ENCODE assay signal across 14 cellular contexts in genomic region chr3:30355622-30356021, GRCh38.
DNase-seq lines count a peak whose midpoint lies in the region; ATAC-seq, FAIRE-seq and TF ChIP-seq lines count a peak whose summit lies in the region.
"Had no signal": no experiment of that assay in that cellular context is flagged by ENCODE, and none has a peak within 500 bp of the region (broad histone marks: within the 10 kb centered on the region; RNA-seq: fewer than 3 reads in every experiment).

No MANE protein-coding gene starts in this region.

- CTCF ChIA-PET in PC-3 (lab: Charles Lee) = no interaction called here

- TF ChIP-seq CTCF in PC-3 (conservative IDR thresholded peaks at IDR 0.05; ENCODE audit: low read depth, low read length) (no peak), nephron progenitor cell (IDR thresholded peaks at IDR 0.05) (no peak)

- peak overlapping the region; percentile 13; the same call in 1 of the 2 replicates for H3K9ac ChIP-seq in PC-3 (ENCODE audit: low read length)

- POLR2A ChIA-PET in PC-3 (lab: Charles Lee; ENCODE audit: unreplicated experiment) = interaction anchor here (0.6 kb wide), 1 partner anchor 31 kb away, joined by 4 read pairs; no protein-coding TSS in a partner anchor

- H3K9me3 Mint-ChIP-seq in nephron progenitor cell = no peaks in the 10 kb centered on the region
- H3K9me3 Mint-ChIP-seq: CD8-positive, alpha-beta memory T cell had no signal

- H3K27ac ChIP-seq in PC-3 (ENCODE audit: low read length) = peak overlapping the region; percentile 69

- peak overlapping the region; percentile 23; the same call in 1 of the 2 replicates for H3K4me2 ChIP-seq in PC-3 (ENCODE audit: low read length)

- no peaks in the 10 kb centered on the region for H3K27me3 ChIP-seq in PC-3 (ENCODE audit: low read length)
- H3K27me3 ChIP-seq in HAP-1 (ENCODE audit: low read depth) = no peaks in the 10 kb centered on the region

- H4K20me1 ChIP-seq in PC-3 (ENCODE audit: low read length) = no peaks in the 10 kb centered on the region

- no peaks in the 10 kb centered on the region for H3K79me2 ChIP-seq in PC-3 (ENCODE audit: low read length)

- DNase-seq in ACHN = peak; percentile 80
- no peak for DNase-seq in GM12891 (ENCODE audit: insufficient read length, low spot score)
- DNase-seq in PC-3 = no peak
- DNase-seq in kidney tubule cell (ENCODE audit: low spot score) = peak; percentile 89
- DNase-seq in activated CD8-positive, alpha-beta memory T cell treated with anti-CD3 and anti-CD28 coated beads for 24 hours = no peak
- DNase-seq in HAP-1 (ENCODE audit: low spot score in 2 of 2) = no peak
- DNase-seq in NCI-H2171 (lab: John Stamatoyannopoulos, UW) = no peak
- no peak for DNase-seq in nephron progenitor cell
- DNase-seq: activated CD4-positive, alpha-beta T cell treated with anti-CD3 and anti-CD28 coated beads for 36 hours; activated gamma-delta T cell treated with Interleukin-2 at 50 U/mL for 16 hours had no signal

- intact Hi-C loops in PC-3 (cut with micrococcal nuclease) = loop anchor here (5.0 to 10.0 kb wide), 4 partner anchors 112 to 311 kb away; no protein-coding TSS in a partner anchor

- FAIRE-seq in GM12891 (lab: Jason Lieb, UNC) = peak; percentile 40
- FAIRE-seq: HTR-8/SVneo had no signal

- no peak overlapping the region for H3K4me3 Mint-ChIP-seq in nephron progenitor cell
- H3K4me3 Mint-ChIP-seq: activated CD4-positive, alpha-beta T cell treated with anti-CD3 and anti-CD28 coated beads for 36 hours had no signal

- no peaks in the 10 kb centered on the region for H3K36me3 ChIP-seq in PC-3 (ENCODE audit: low read depth, low read length)
- H3K36me3 ChIP-seq in HAP-1 (replicated peaks) = no peaks in the 10 kb centered on the region

- H3K9me3 ChIP-seq in PC-3 (ENCODE audit: low read length) (no peaks in the 10 kb centered on the region), HAP-1 (no peaks in the 10 kb centered on the region)

- no peak overlapping the region for H2AFZ ChIP-seq in PC-3 (ENCODE audit: low read length)

- in situ Hi-C loops in ACHN (cut with HindIII; ENCODE audit: low pct_ligation_motif_present, low pct_unique_long_range_greater_than_20kb, low sequenced_read_pairs) (no loop called here), HAP-1 (cut with MboI; ENCODE audit: low sequenced_read_pairs) (no loop called here)

- H3K4me3 ChIP-seq in PC-3 (ENCODE audit: low read length) (no peak overlapping the region), HAP-1 (no peak overlapping the region)
- H3K4me3 ChIP-seq: skin epidermis had no signal

- H3K4me1 ChIP-seq in PC-3 (ENCODE audit: insufficient read depth, low read length) (peaks cover 84% of the 10 kb centered on the region), HAP-1 (peaks cover 49% of the 10 kb centered on the region)

- H3F3A ChIP-seq in PC-3 (ENCODE audit: low read length, unreplicated experiment) = peaks cover 25% of the 10 kb centered on the region

- ATAC-seq in PC-3 = no peak
- ATAC-seq: activated CD4-positive, alpha-beta T cell treated with anti-CD3 and anti-CD28 coated beads for 36 hours; Right ventricle myocardium inferior had no signal

- H3K36me3 Mint-ChIP-seq in nephron progenitor cell (ENCODE audit: low read depth) = no peaks in the 10 kb centered on the region
- H3K36me3 Mint-ChIP-seq: CD8-positive, alpha-beta memory T cell had no signal

- no peaks in the 10 kb centered on the region for H3K9me2 ChIP-seq in PC-3 (replicated peaks; ENCODE audit: low read length)

- BruUV-seq in PC-3 (replicated peaks; lab: Mats Ljungman, UMichigan) = no TSS peak

- H3K27ac Mint-ChIP-seq in nephron progenitor cell = no peak overlapping the region
- H3K27ac Mint-ChIP-seq: activated CD4-positive, alpha-beta T cell treated with anti-CD3 and anti-CD28 coated beads for 36 hours; CD8-positive, alpha-beta memory T cell had no signal

- H3K27me3 Mint-ChIP-seq in nephron progenitor cell (ENCODE audit: low read depth, poor library complexity) = peaks cover 4% of the 10 kb centered on the region

- TF ChIP-seq POLR2A in GM12891 (IDR thresholded peaks at IDR 0.05; ENCODE audit: low read depth, low read length) = no peak

- H3K4me1 Mint-ChIP-seq in nephron progenitor cell = no peaks in the 10 kb centered on the region

TF ChIP-seq in GM12891, 5 proteins besides CTCF, POLR2A, EP300 and RAD21:
- TF ChIP-seq TAF1 (IDR thresholded peaks at IDR 0.05; ENCODE audit: low read depth, low read length) = no peak
- no peak for TF ChIP-seq PAX5 (IDR thresholded peaks at IDR 0.05; ENCODE audit: insufficient read depth, low read length, severe bottlenecking)
- no peak for TF ChIP-seq SPI1 (IDR thresholded peaks at IDR 0.05; ENCODE audit: low read depth, low read length)
- TF ChIP-seq POLR2AphosphoS5 (IDR thresholded peaks at IDR 0.05; ENCODE audit: low read depth, low read length) = no peak
- no peak for TF ChIP-seq POU2F2 (IDR thresholded peaks at IDR 0.05; ENCODE audit: low read depth, low read length)

Comparison
In these comparisons a context has a peak if more than half of its experiments do, and no peak if none do; other contexts are left out.
1. DNase-seq: peak in ACHN (single experiment) and kidney tubule cell (single experiment); none in GM12891 (single experiment), PC-3 (single experiment), activated CD8-positive, alpha-beta memory T cell treated with anti-CD3 and anti-CD28 coated beads for 24 hours (single experiment), HAP-1 (0 of 2), NCI-H2171 (single experiment) and nephron progenitor cell (single experiment).